ENCODE assay signal across 1 cellular context in genomic region chr1:245301162-245301580, GRCh38.
TF ChIP-seq lines count a peak whose summit lies in the region.

No MANE protein-coding gene starts in this region.

TF ChIP-seq in liver, 16 proteins besides CTCF, POLR2A, EP300 and RAD21 (continued from another document):
- no peak for TF ChIP-seq ZBTB33 (IDR thresholded peaks at IDR 0.05)
- no peak for TF ChIP-seq FOXA2 (IDR thresholded peaks at IDR 0.05)
